Comparison of ENCODE assay signal across 1 cellular context in genomic region chr15:70475439-70475781, GRCh38.
TF ChIP-seq lines count a peak whose summit lies in the region.

No MANE protein-coding gene starts in this region.

TF ChIP-seq in HCT116, 20 proteins besides CTCF, POLR2A, EP300 and RAD21 (continued from another document):
- TF ChIP-seq MAX (IDR thresholded peaks at IDR 0.05) (no peak), TCF7L2 (IDR thresholded peaks at IDR 0.05; ENCODE audit: borderline replicate concordance, extremely low read depth, insufficient read depth, insufficient read length) (no peak), SIN3A (IDR thresholded peaks at IDR 0.05; ENCODE audit: low read depth) (no peak), ZFX (IDR thresholded peaks at IDR 0.05) (no peak), SRF (IDR thresholded peaks at IDR 0.05; ENCODE audit: low read depth) (no peak), CBX3 (IDR thresholded peaks at IDR 0.05; ENCODE audit: low read depth) (no peak), JUND (IDR thresholded peaks at IDR 0.05) (no peak), ELF1 (IDR thresholded peaks at IDR 0.05; ENCODE audit: borderline replicate concordance, low read depth) (no peak), ATF3 (IDR thresholded peaks at IDR 0.05) (no peak), ZBTB33 (IDR thresholded peaks at IDR 0.05; ENCODE audit: extremely low read depth, insufficient replicate concordance, low read length) (no peak)
